8 cellular contexts compared by ENCODE assay signal in genomic region chr12:106986625-106987389, GRCh38. TPM values are rescaled to one million over a fixed set of nuclear protein-coding genes. Genes with fewer than 3 reads are reported as not detected.
DNase-seq lines count a peak whose midpoint lies in the region; TF ChIP-seq lines count a peak whose summit lies in the region.

A gene with protein sequence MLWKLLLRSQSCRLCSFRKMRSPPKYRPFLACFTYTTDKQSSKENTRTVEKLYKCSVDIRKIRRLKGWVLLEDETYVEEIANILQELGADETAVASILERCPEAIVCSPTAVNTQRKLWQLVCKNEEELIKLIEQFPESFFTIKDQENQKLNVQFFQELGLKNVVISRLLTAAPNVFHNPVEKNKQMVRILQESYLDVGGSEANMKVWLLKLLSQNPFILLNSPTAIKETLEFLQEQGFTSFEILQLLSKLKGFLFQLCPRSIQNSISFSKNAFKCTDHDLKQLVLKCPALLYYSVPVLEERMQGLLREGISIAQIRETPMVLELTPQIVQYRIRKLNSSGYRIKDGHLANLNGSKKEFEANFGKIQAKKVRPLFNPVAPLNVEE (minus strand): TSS chr12:106987146. CDS start chr12:106978714, 8,432 bp downstream.

- H3K9me2 ChIP-seq in DOHH2 (replicated peaks; ENCODE audit: control insufficient read depth, low read length) = no peaks in the 10 kb centered on the region
- no peaks in the 10 kb centered on the region for H3K9me2 ChIP-seq in GM23248 (ENCODE audit: insufficient read depth)

- H3K27ac ChIP-seq in DOHH2 (ENCODE audit: low read depth, low read length) = no peak within 1 kb of the TSS
- H3K27ac ChIP-seq in GM23248 = peak within 1 kb of the TSS; percentile 87
- peak within 1 kb of the TSS; percentile 81 for H3K27ac ChIP-seq in RWPE1

- POLR2A ChIA-PET in RWPE1 (lab: Yijun Ruan, JAX; ENCODE audit: low non-redundant PET) = no interaction called here

- H3K36me3 Mint-ChIP-seq in nephron progenitor cell (ENCODE audit: low read depth) = peaks cover 32% of the 10 kb centered on the region
- H3K36me3 Mint-ChIP-seq in stimulated activated naive CD8-positive, alpha-beta T cell treated with anti-CD3 and anti-CD28 coated beads, Interleukin-15, Interleukin-2, amounts not matched to agents 100 ng/mL and 50 ng/mL, for 24 hours (ENCODE audit: low read depth) = peaks cover 26% of the 10 kb centered on the region

- H3K27me3 ChIP-seq in DOHH2 (ENCODE audit: control insufficient read depth, low read length) = 0 out of 2 replicates have a peak, but pooled peaks cover 5% of the 10 kb centered on the region
- no peaks in the 10 kb centered on the region for H3K27me3 ChIP-seq in GM23248 (replicated peaks; ENCODE audit: insufficient read depth)

- no peaks in the 10 kb centered on the region for H3K27me3 Mint-ChIP-seq in nephron progenitor cell (ENCODE audit: low read depth, poor library complexity)
- H3K27me3 Mint-ChIP-seq in stimulated activated naive CD8-positive, alpha-beta T cell treated with anti-CD3 and anti-CD28 coated beads, Interleukin-15, Interleukin-2, amounts not matched to agents 100 ng/mL and 50 ng/mL, for 24 hours = no peaks in the 10 kb centered on the region

- H3K4me3 ChIP-seq in DOHH2 (ENCODE audit: low read length) (peak within 1 kb of the TSS; percentile 93), GM23248 (peak within 1 kb of the TSS; percentile 81)

- H3K4me1 Mint-ChIP-seq in nephron progenitor cell = peaks cover 32% of the 10 kb centered on the region
- peaks cover 46% of the 10 kb centered on the region for H3K4me1 Mint-ChIP-seq in stimulated activated naive CD8-positive, alpha-beta T cell treated with anti-CD3 and anti-CD28 coated beads, Interleukin-15, Interleukin-2, amounts not matched to agents 100 ng/mL and 50 ng/mL, for 24 hours (ENCODE audit: low read depth)

- peak within 1 kb of the TSS; percentile 78 for H3K27ac Mint-ChIP-seq in nephron progenitor cell
- peak within 1 kb of the TSS; percentile 87 for H3K27ac Mint-ChIP-seq in stimulated activated naive CD8-positive, alpha-beta T cell treated with anti-CD3 and anti-CD28 coated beads, Interleukin-15, Interleukin-2, amounts not matched to agents 100 ng/mL and 50 ng/mL, for 24 hours

- in situ Hi-C loops in GM23248 (cut with MboI) = no loop called here

- peaks cover 13% of the 10 kb centered on the region for H3K79me2 ChIP-seq in DOHH2 (ENCODE audit: control insufficient read depth, low read length)
- H3K79me2 ChIP-seq in GM23248 (ENCODE audit: insufficient read depth) = peaks cover 20% of the 10 kb centered on the region

- peak within 1 kb of the TSS; percentile 88 for H2AFZ ChIP-seq in GM23248

- peak within 1 kb of the TSS; percentile 91 for H3K9ac ChIP-seq in GM23248

- DNase-seq in GM23248 = peak; percentile 98
- DNase-seq in Kasumi-1 (lab: John Stamatoyannopoulos, UW) = peak; percentile 85 to 91
- peak; percentile 98 for DNase-seq in RWPE1 (ENCODE audit: low spot score)
- DNase-seq in activated gamma-delta T cell (lab: John Stamatoyannopoulos, UW) = peak; percentile 77
- DNase-seq in fibroblast of the conjunctiva (ENCODE audit: low read depth) = peak; percentile 89
- peak; percentile 90 for DNase-seq in nephron progenitor cell

- H4K20me1 ChIP-seq in DOHH2 (ENCODE audit: control insufficient read depth, insufficient read depth, low read depth, low read length) = no peaks in the 10 kb centered on the region
- H4K20me1 ChIP-seq in GM23248 (ENCODE audit: insufficient read depth) = no peaks in the 10 kb centered on the region

- H3K36me3 ChIP-seq in DOHH2 (ENCODE audit: control insufficient read depth, low read length) (peaks cover 15% of the 10 kb centered on the region), GM23248 (ENCODE audit: low read depth) (0 out of 2 replicates have a peak, but pooled peaks cover 3% of the 10 kb centered on the region)

- peaks cover 15% of the 10 kb centered on the region for H3K4me1 ChIP-seq in DOHH2 (ENCODE audit: control insufficient read depth, low read length)
- peaks cover 35% of the 10 kb centered on the region for H3K4me1 ChIP-seq in GM23248 (ENCODE audit: insufficient read depth)

- H3K4me3 Mint-ChIP-seq in nephron progenitor cell = peak within 1 kb of the TSS; percentile 93
- H3K4me3 Mint-ChIP-seq in stimulated activated naive CD8-positive, alpha-beta T cell treated with anti-CD3 and anti-CD28 coated beads, Interleukin-15, Interleukin-2, amounts not matched to agents 100 ng/mL and 50 ng/mL, for 24 hours = peak within 1 kb of the TSS; percentile 91

- H3F3A ChIP-seq in DOHH2 (ENCODE audit: control insufficient read depth, insufficient read depth) = no peaks in the 10 kb centered on the region
- H3F3A ChIP-seq in GM23248 (ENCODE audit: insufficient read depth) = peaks cover 20% of the 10 kb centered on the region; the same call in 1 of the 2 replicates

- CTCF ChIA-PET in RWPE1 (lab: Yijun Ruan, JAX) = no interaction called here

- TF ChIP-seq CTCF in DOHH2 (IDR thresholded peaks at IDR 0.05; ENCODE audit: low read depth, low read length, poor library complexity, severe bottlenecking) (peak; percentile 8), RWPE1 (conservative IDR thresholded peaks at IDR 0.05; ENCODE audit: low read depth) (no peak), nephron progenitor cell (IDR thresholded peaks at IDR 0.05) (no peak)

- H3K4me2 ChIP-seq in DOHH2 (ENCODE audit: low read length) (peak within 1 kb of the TSS; percentile 96), GM23248 (ENCODE audit: unreplicated experiment) (peak within 1 kb of the TSS; percentile 93)

- WGBS in GM23248 (ENCODE audit: low coverage in 1 of 2, low lambda C conversion rate in 2 of 2, missing lambda C conversion rate in 2 of 2), 2 experiments = 0 to 1% methylated on average over 47 of the region's 50 CpGs

- H3K9me3 Mint-ChIP-seq in nephron progenitor cell = no peaks in the 10 kb centered on the region
- peaks cover 17% of the 10 kb centered on the region for H3K9me3 Mint-ChIP-seq in stimulated activated naive CD8-positive, alpha-beta T cell treated with anti-CD3 and anti-CD28 coated beads, Interleukin-15, Interleukin-2, amounts not matched to agents 100 ng/mL and 50 ng/mL, for 24 hours

- H3K9me3 ChIP-seq in DOHH2 (ENCODE audit: control insufficient read depth, insufficient read depth, low read length) = no peaks in the 10 kb centered on the region
- H3K9me3 ChIP-seq in GM23248 (ENCODE audit: low read depth) = no peaks in the 10 kb centered on the region

RNA-seq across cellular contexts. Expression of the gene that starts here (rescaled TPM):
- total RNA-seq in GM23248 (2014; rRNA removed; shearing (Covaris generic)) = 4.6 and 6.4 TPM in 2 replicates
- 6.4 and 7.7 TPM in 2 replicates for polyA plus RNA-seq in GM23248 (2016; fragmentation: Nextera tagmentation; extraction: Ambion mirVana)
